ENCODE assay signal across 14 cellular contexts in the genomic region with DNA sequence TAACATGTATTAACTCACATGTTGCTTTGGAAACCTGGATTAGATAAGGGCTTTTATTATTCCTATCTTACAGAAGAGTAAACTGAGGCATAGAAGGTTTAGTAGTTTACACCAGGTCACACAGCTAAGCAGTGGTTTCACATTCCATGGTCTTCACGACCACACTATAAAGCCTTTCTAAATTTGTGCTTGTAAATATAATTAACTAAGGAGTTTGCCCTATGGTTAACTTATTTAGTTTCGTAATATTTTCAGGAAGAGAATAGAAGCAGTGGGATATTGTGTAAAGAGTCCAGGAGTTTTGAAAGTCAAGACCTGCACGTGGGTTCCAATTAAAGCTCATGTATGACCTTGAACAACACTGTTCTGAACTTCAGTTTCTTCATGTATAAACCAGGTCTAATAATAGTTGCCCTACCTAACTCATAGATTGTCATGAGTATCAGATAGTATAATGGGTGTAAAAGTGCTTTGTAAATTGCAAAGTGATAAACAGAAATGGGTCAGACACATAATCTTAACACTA. TPM values are rescaled to one million over a fixed set of nuclear protein-coding genes. Genes with fewer than 3 reads are reported as not detected.
A peak's percentile ranks its signal among the peaks of the same experiment; 100 is the strongest.
DNase-seq lines count a peak whose midpoint lies in the region; ATAC-seq and TF ChIP-seq lines count a peak whose summit lies in the region.
"Had no signal": no experiment of that assay in that cellular context is flagged by ENCODE, and none has a peak within 500 bp of the region (broad histone marks: within the 10 kb centered on the region; RNA-seq: fewer than 3 reads in every experiment).

No MANE protein-coding gene starts in this region.

- intact Hi-C loops in Right ventricle myocardium superior (cut with DNase I), result no loop called here
- intact Hi-C loops in OCI-LY7 (cut with micrococcal nuclease; ENCODE audit: unreplicated experiment), result no loop called here
- intact Hi-C loops in upper lobe of right lung (cut with DNase I), result no loop called here

- ATAC-seq in Right ventricle myocardium superior (ENCODE audit: poor library complexity), result peak; percentile 84
- peak; percentile 46 for ATAC-seq in upper lobe of right lung
- no peak for ATAC-seq in GM21737 (IDR thresholded peaks at IDR 0.05; ENCODE audit: unreplicated experiment)

- peak overlapping the region; percentile 59 for H3K4me2 ChIP-seq in OCI-LY7 (ENCODE audit: low read length)

- no peak for DNase-seq in Right ventricle myocardium superior
- DNase-seq in right atrium auricular region (ENCODE audit: low spot score), result no peak
- DNase-seq in OCI-LY7 (ENCODE audit: low spot score), result no peak
- peak; percentile 54 for DNase-seq in fibroblast of villous mesenchyme (ENCODE audit: low read depth)
- DNase-seq in upper lobe of right lung, result no peak
- DNase-seq in NCI-H187 treated with DMSO at 0.1 percent for 48 hours (lab: John Stamatoyannopoulos, UW), result no peak
- DNase-seq in iPS-NIHi11 (ENCODE audit: low spot score), result no peak
- DNase-seq: activated CD4-positive, alpha-beta T cell treated with anti-CD3 and anti-CD28 coated beads for 48 hours; activated T-cell treated with anti-CD3 and anti-CD28 coated beads, Interleukin-2, amount 50 U/mL, for 48 hours; midbrain; MM.1S; NK-92 treated with Interleukin-12 subunit alpha and Interleukin-12 subunit beta, amount 100 ng/mL, for 24 hours; stimulated activated naive B cell treated with anti-CD40 and anti-IgM and Interleukin-4, amounts not matched to agents 10 μg/mL and 1 μg/mL and 100 μg/mL, for 72 hours had no signal

- no peaks in the 10 kb centered on the region for H4K20me1 ChIP-seq in OCI-LY7 (ENCODE audit: insufficient read depth, low read length)

- H3K9me3 ChIP-seq in right atrium auricular region (no peaks in the 10 kb centered on the region), OCI-LY7 (ENCODE audit: low read length) (no peaks in the 10 kb centered on the region), upper lobe of right lung (no peaks in the 10 kb centered on the region)

- H3K4me3 ChIP-seq in right atrium auricular region (no peak overlapping the region), OCI-LY7 (ENCODE audit: low read depth, low read length, poor library complexity, severe bottlenecking) (peak overlapping the region; percentile 41), fibroblast of villous mesenchyme (ENCODE audit: low read depth, low read length) (no peak overlapping the region), upper lobe of right lung (no peak overlapping the region)

- H3K79me2 ChIP-seq in OCI-LY7 (ENCODE audit: insufficient read depth, low read depth, low read length), result no peaks in the 10 kb centered on the region

- no peaks in the 10 kb centered on the region for H3K9me2 ChIP-seq in OCI-LY7 (ENCODE audit: insufficient read depth, low read length)

- POLR2A ChIA-PET in OCI-LY7 (lab: Charles Lee), result interaction anchor here (0.6 to 1.8 kb wide), 5 partner anchors 10 to 20 kb away, joined by 3 to 6 read pairs (median 4); a partner anchor contains a TSS

- H3K27me3 ChIP-seq in right atrium auricular region, result no peaks in the 10 kb centered on the region
- no peaks in the 10 kb centered on the region for H3K27me3 ChIP-seq in upper lobe of right lung

- no peaks in the 10 kb centered on the region for H3K36me3 ChIP-seq in right atrium auricular region
- H3K36me3 ChIP-seq in OCI-LY7 (ENCODE audit: insufficient read depth, low read length), result no peaks in the 10 kb centered on the region
- no peaks in the 10 kb centered on the region for H3K36me3 ChIP-seq in upper lobe of right lung

- H3K4me1 ChIP-seq in right atrium auricular region (peaks cover 0 to 11% of the 10 kb centered on the region in 2 donors), OCI-LY7 (ENCODE audit: insufficient read depth, low read length, poor library complexity, severe bottlenecking) (peaks cover 57% of the 10 kb centered on the region), upper lobe of right lung (no peaks in the 10 kb centered on the region)

- no TSS peak for BruUV-seq in OCI-LY7 (replicated peaks; lab: Mats Ljungman, UMichigan)

- no peak for TF ChIP-seq CTCF in right atrium auricular region (IDR thresholded peaks at IDR 0.05)
- TF ChIP-seq CTCF in OCI-LY7 (conservative IDR thresholded peaks at IDR 0.05; ENCODE audit: low read length), result no peak
- no peak for TF ChIP-seq CTCF in fibroblast of villous mesenchyme (IDR thresholded peaks at IDR 0.05; ENCODE audit: insufficient read depth, low read depth, low read length)
- no peak for TF ChIP-seq CTCF in upper lobe of right lung (IDR thresholded peaks at IDR 0.05)

- peak overlapping the region; percentile 50; the same call in 1 of the 2 replicates for H2AFZ ChIP-seq in OCI-LY7 (ENCODE audit: low read length)

- CTCF ChIA-PET in OCI-LY7 (lab: Charles Lee; ENCODE audit: unreplicated experiment), result no interaction called here

- H3K27ac ChIP-seq in right atrium auricular region (peak overlapping the region in 1 of 2 donors; percentile 30), OCI-LY7 (ENCODE audit: low read depth, low read length, poor library complexity, severe bottlenecking) (peak overlapping the region; percentile 67), upper lobe of right lung (no peak overlapping the region)

RNA-seq across cellular contexts. Expression of a gene that starts 19.5 kb away (rescaled TPM):
- 24.2 TPM for total RNA-seq in Right ventricle myocardium superior
- total RNA-seq in right atrium auricular region, result 10 to 100 TPM; 15.3 to 21.3 TPM
- total RNA-seq in OCI-LY7 (2014; rRNA removed; shearing (Covaris generic)), result 15.2 and 21.3 TPM in 2 replicates
- 40.0 and 47.9 TPM in 2 replicates for total RNA-seq in OCI-LY7 (2022)
- total RNA-seq in fibroblast of villous mesenchyme, result 17.1 and 21.2 TPM in 2 replicates
- total RNA-seq in upper lobe of right lung, result 37.0 TPM
